Comparison of ENCODE assay signal across 1 cellular context in the genomic region with DNA sequence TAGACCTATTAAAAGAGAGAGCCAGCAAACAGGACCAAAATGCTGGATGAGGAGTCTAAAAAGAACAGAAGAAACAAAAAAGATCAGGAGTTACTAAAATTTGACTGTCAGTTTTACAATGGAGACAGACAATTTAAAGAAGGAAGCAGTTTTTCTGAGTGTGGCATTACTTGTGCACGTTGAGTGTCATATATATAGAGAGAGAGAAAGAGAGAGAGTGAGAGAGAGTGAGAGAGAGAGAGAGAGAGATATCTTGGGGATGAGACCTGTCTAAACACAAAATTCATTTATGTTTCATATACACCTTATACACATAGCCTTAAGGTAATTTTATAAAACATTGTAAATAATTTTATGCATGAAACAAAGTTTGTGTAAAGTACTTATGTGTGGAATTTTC.
TF ChIP-seq lines count a peak whose summit lies in the region.

No MANE protein-coding gene starts in this region.

TF ChIP-seq in WTC11, 78 proteins besides CTCF, POLR2A, EP300 and RAD21 (continued from another document):
- TF ChIP-seq, protein P1, sequence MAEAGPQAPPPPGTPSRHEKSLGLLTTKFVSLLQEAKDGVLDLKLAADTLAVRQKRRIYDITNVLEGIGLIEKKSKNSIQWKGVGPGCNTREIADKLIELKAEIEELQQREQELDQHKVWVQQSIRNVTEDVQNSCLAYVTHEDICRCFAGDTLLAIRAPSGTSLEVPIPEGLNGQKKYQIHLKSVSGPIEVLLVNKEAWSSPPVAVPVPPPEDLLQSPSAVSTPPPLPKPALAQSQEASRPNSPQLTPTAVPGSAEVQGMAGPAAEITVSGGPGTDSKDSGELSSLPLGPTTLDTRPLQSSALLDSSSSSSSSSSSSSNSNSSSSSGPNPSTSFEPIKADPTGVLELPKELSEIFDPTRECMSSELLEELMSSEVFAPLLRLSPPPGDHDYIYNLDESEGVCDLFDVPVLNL (CRISPR knock-in tag; IDR thresholded peaks at IDR 0.05; ENCODE audit: borderline replicate concordance, low read depth): no peak
- TF ChIP-seq GRHL2 (CRISPR knock-in tag; IDR thresholded peaks at IDR 0.05; ENCODE audit: insufficient replicate concordance, severe bottlenecking): no peak
- no peak for TF ChIP-seq TCF7 (CRISPR knock-in tag; IDR thresholded peaks at IDR 0.05; ENCODE audit: low read depth)
- TF ChIP-seq, protein P2, sequence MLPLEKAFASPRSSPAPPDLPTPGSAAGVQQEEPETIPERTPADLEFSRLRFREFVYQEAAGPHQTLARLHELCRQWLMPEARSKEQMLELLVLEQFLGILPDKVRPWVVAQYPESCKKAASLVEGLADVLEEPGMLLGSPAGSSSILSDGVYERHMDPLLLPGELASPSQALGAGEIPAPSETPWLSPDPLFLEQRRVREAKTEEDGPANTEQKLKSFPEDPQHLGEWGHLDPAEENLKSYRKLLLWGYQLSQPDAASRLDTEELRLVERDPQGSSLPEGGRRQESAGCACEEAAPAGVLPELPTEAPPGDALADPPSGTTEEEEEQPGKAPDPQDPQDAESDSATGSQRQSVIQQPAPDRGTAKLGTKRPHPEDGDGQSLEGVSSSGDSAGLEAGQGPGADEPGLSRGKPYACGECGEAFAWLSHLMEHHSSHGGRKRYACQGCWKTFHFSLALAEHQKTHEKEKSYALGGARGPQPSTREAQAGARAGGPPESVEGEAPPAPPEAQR (CRISPR knock-in tag; IDR thresholded peaks at IDR 0.05): no peak
- TF ChIP-seq ZNF232 (CRISPR knock-in tag; IDR thresholded peaks at IDR 0.05): no peak
- no peak for TF ChIP-seq RELA (CRISPR knock-in tag; IDR thresholded peaks at IDR 0.05; ENCODE audit: borderline replicate concordance)
- TF ChIP-seq, protein P3, sequence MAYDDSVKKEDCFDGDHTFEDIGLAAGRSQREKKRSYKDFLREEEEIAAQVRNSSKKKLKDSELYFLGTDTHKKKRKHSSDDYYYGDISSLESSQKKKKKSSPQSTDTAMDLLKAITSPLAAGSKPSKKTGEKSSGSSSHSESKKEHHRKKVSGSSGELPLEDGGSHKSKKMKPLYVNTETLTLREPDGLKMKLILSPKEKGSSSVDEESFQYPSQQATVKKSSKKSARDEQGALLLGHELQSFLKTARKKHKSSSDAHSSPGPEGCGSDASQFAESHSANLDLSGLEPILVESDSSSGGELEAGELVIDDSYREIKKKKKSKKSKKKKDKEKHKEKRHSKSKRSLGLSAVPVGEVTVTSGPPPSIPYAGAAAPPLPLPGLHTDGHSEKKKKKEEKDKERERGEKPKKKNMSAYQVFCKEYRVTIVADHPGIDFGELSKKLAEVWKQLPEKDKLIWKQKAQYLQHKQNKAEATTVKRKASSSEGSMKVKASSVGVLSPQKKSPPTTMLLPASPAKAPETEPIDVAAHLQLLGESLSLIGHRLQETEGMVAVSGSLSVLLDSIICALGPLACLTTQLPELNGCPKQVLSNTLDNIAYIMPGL (CRISPR knock-in tag; IDR thresholded peaks at IDR 0.05): no peak
- TF ChIP-seq, protein P4, sequence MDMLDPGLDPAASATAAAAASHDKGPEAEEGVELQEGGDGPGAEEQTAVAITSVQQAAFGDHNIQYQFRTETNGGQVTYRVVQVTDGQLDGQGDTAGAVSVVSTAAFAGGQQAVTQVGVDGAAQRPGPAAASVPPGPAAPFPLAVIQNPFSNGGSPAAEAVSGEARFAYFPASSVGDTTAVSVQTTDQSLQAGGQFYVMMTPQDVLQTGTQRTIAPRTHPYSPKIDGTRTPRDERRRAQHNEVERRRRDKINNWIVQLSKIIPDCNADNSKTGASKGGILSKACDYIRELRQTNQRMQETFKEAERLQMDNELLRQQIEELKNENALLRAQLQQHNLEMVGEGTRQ (CRISPR knock-in tag; IDR thresholded peaks at IDR 0.05): no peak
- no peak for TF ChIP-seq EMX1 (CRISPR knock-in tag; IDR thresholded peaks at IDR 0.05)
- TF ChIP-seq ZNF396 (CRISPR knock-in tag; IDR thresholded peaks at IDR 0.05; ENCODE audit: borderline replicate concordance): no peak
- no peak for TF ChIP-seq ZNF416 (CRISPR knock-in tag; IDR thresholded peaks at IDR 0.05)
